Comparison of ENCODE assay signal across 10 cellular contexts in the genomic region with DNA sequence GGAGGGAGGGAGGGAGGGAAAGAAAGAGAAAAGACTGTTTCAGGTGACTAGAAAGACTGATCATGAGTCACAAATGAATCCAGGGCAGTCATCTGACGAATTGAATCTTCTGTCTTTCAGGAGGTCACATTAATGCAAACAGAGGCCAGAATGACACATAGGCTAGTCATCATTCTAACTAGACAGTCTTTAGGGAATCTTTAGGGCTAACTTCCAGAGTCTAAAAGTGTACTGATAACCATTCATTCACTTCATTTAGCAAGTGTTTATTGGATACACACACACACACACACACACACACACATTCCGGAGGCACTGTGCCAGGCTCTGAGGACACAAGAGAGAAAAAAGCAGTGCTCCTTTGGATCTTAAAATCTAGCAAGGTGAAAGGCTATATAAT.
DNase-seq lines count a peak whose midpoint lies in the region; ATAC-seq, FAIRE-seq and TF ChIP-seq lines count a peak whose summit lies in the region.
"Had no signal": no experiment of that assay in that cellular context is flagged by ENCODE, and none has a peak within 500 bp of the region (broad histone marks: within the 10 kb centered on the region; RNA-seq: fewer than 3 reads in every experiment).

No MANE protein-coding gene starts in this region.

- ATAC-seq in GM18909 (IDR thresholded peaks at IDR 0.05; ENCODE audit: poor library complexity, unreplicated experiment): no peak

- H3K4me3 Mint-ChIP-seq in nephron progenitor cell: no peak overlapping the region

- H3K27ac ChIP-seq in subcutaneous abdominal adipose tissue (ENCODE audit: low read depth, low read length): peak overlapping the region; percentile 97

- H3K9me3 Mint-ChIP-seq in nephron progenitor cell: peaks cover 20% of the 10 kb centered on the region

- DNase-seq in NOMO-1 treated with DMSO at 0.1 percent for 48 hours (lab: John Stamatoyannopoulos, UW; ENCODE audit: unreplicated experiment) (peak; percentile 39), NOMO-1 treated with dmso at 0.1 percent for 144 hours (lab: John Stamatoyannopoulos, UW; ENCODE audit: unreplicated experiment) (no peak), RCC 7860 (ENCODE audit: low spot score) (peak; percentile 86), fibroblast of the aortic adventitia (ENCODE audit: low read depth) (peak; percentile 91), nephron progenitor cell (no peak)
- DNase-seq in activated naive CD4-positive, alpha-beta T cell treated with Interleukin-2 at 50 U/mL for 16 hours: no peak
- DNase-seq: Kasumi-1 had no signal

- no peaks in the 10 kb centered on the region for H3K27me3 ChIP-seq in subcutaneous abdominal adipose tissue (ENCODE audit: control insufficient read depth in 5 of 5, insufficient read depth in 4 of 5, low read length in 5 of 5)

- H3K36me3 Mint-ChIP-seq in nephron progenitor cell (ENCODE audit: low read depth): peaks cover 17% of the 10 kb centered on the region

- H3K27me3 Mint-ChIP-seq in nephron progenitor cell (ENCODE audit: low read depth, poor library complexity): peaks cover 8% of the 10 kb centered on the region

- H3K9me3 ChIP-seq in subcutaneous abdominal adipose tissue (ENCODE audit: control insufficient read depth in 5 of 5, low read length in 5 of 5): no peaks in the 10 kb centered on the region

- H3K36me3 ChIP-seq in subcutaneous abdominal adipose tissue (ENCODE audit: control insufficient read depth in 5 of 5, insufficient read depth in 5 of 5, low read length in 5 of 5): peaks cover 11 to 30% (median 23%) of the 10 kb centered on the region in 5 donors

- TF ChIP-seq CTCF in fibroblast of the aortic adventitia (IDR thresholded peaks at IDR 0.05; ENCODE audit: insufficient read depth, low read length) (no peak), nephron progenitor cell (IDR thresholded peaks at IDR 0.05) (no peak)

- peaks cover 8 to 44% (median 42%) of the 10 kb centered on the region in 5 donors for H3K4me1 ChIP-seq in subcutaneous abdominal adipose tissue (ENCODE audit: control insufficient read depth in 5 of 5, insufficient read depth in 5 of 5, low read length in 5 of 5)

- H3K4me3 ChIP-seq in fibroblast of the aortic adventitia (ENCODE audit: low read depth, low read length) (no peak overlapping the region), subcutaneous abdominal adipose tissue (ENCODE audit: low read depth in 1 of 5, low read length in 5 of 5) (no peak overlapping the region)

- no peak overlapping the region for H3K27ac Mint-ChIP-seq in nephron progenitor cell

- peak; percentile 90 for FAIRE-seq in RCC 7860 (lab: Jason Lieb, UNC)
- FAIRE-seq: A204.1 had no signal

- H3K4me1 Mint-ChIP-seq in nephron progenitor cell: peaks cover 29% of the 10 kb centered on the region

- H3K9ac ChIP-seq in subcutaneous abdominal adipose tissue (ENCODE audit: low read length in 5 of 5): peak overlapping the region in 1 of 5 donors; percentile 39

Comparison
In these comparisons a context has a peak if more than half of its experiments do, and no peak if none do; other contexts are left out.
1. DNase-seq: peak in NOMO-1 treated with DMSO at 0.1 percent for 48 hours (single experiment), RCC 7860 (single experiment) and fibroblast of the aortic adventitia (single experiment); none in NOMO-1 treated with dmso at 0.1 percent for 144 hours (single experiment), activated naive CD4-positive, alpha-beta T cell treated with Interleukin-2 at 50 U/mL for 16 hours (single experiment) and nephron progenitor cell (single experiment).